Comparison of ENCODE assay signal across 8 cellular contexts in genomic region chr5:64229163-64229774, GRCh38.
DNase-seq lines count a peak whose midpoint lies in the region; ATAC-seq and TF ChIP-seq lines count a peak whose summit lies in the region.

No MANE protein-coding gene starts in this region.

- no peaks in the 10 kb centered on the region for H3K9me2 ChIP-seq in PC-3 (replicated peaks; ENCODE audit: low read length)

- H3K4me2 ChIP-seq in PC-3 (ENCODE audit: low read length): no peak overlapping the region

- POLR2A ChIA-PET in PC-3 (lab: Charles Lee; ENCODE audit: unreplicated experiment): no interaction called here

- H3K27ac ChIP-seq in PC-3 (ENCODE audit: low read length): no peak overlapping the region

- no peaks in the 10 kb centered on the region for H3K79me2 ChIP-seq in PC-3 (ENCODE audit: low read length)

- peak; percentile 55 for DNase-seq in AG20443 (ENCODE audit: low spot score)
- peak; percentile 76 for DNase-seq in PC-3
- peak; percentile 6 for DNase-seq in fibroblast of gingiva (ENCODE audit: low read depth)
- peak; percentile 54 for DNase-seq in renal cortical epithelial cell (ENCODE audit: low read depth)
- DNase-seq in activated T-cell treated with anti-CD3 and anti-CD28 coated beads, Interleukin-2, amount 50 U/mL, for 48 hours: no peak
- DNase-seq in MG63: no peak

- H3K4me1 ChIP-seq in PC-3 (ENCODE audit: insufficient read depth, low read length): no peaks in the 10 kb centered on the region

- peak; percentile 88 for TF ChIP-seq CTCF in PC-3 (conservative IDR thresholded peaks at IDR 0.05; ENCODE audit: low read depth, low read length)

- H3K4me3 ChIP-seq in PC-3 (ENCODE audit: low read length) (no peak overlapping the region), MG63 (no peak overlapping the region)

- H3K9ac ChIP-seq in PC-3 (ENCODE audit: low read length): no peak overlapping the region

- BruUV-seq in PC-3 (replicated peaks; lab: Mats Ljungman, UMichigan): no TSS peak

- no peaks in the 10 kb centered on the region for H3K27me3 ChIP-seq in PC-3 (ENCODE audit: low read length)
- H3K27me3 ChIP-seq in MG63: no peaks in the 10 kb centered on the region

- H2AFZ ChIP-seq in PC-3 (ENCODE audit: low read length): no peak overlapping the region

- H3F3A ChIP-seq in PC-3 (ENCODE audit: low read length, unreplicated experiment): no peaks in the 10 kb centered on the region

- H3K36me3 ChIP-seq in PC-3 (ENCODE audit: low read depth, low read length) (no peaks in the 10 kb centered on the region), MG63 (no peaks in the 10 kb centered on the region)

- CTCF ChIA-PET in PC-3 (lab: Charles Lee): interaction anchor here (0.6 to 2.0 kb wide), 6 partner anchors 71 to 383 kb away, joined by 3 to 16 read pairs (median 4); partner anchors contain the start of gene RGS7BP

- ATAC-seq in GM18517 (IDR thresholded peaks at IDR 0.05; ENCODE audit: unreplicated experiment): peak; percentile 70
- peak; percentile 65 for ATAC-seq in HG03439 (IDR thresholded peaks at IDR 0.05; ENCODE audit: unreplicated experiment)
- ATAC-seq in PC-3: peak; percentile 70

- no peaks in the 10 kb centered on the region for H4K20me1 ChIP-seq in PC-3 (ENCODE audit: low read length)

- H3K9me3 ChIP-seq in PC-3 (ENCODE audit: low read length) (no peaks in the 10 kb centered on the region), MG63 (no peaks in the 10 kb centered on the region)

- intact Hi-C loops in PC-3 (cut with micrococcal nuclease): loop anchor here (1.0 to 5.0 kb wide), 4 partner anchors 118 to 555 kb away; partner anchors contain the start of gene RGS7BP

Comparison
In these comparisons a context has a peak if more than half of its experiments do, and no peak if none do; other contexts are left out.
1. DNase-seq: peak in AG20443 (single experiment), PC-3 (single experiment), fibroblast of gingiva (single experiment) and renal cortical epithelial cell (single experiment); none in activated T-cell treated with anti-CD3 and anti-CD28 coated beads, Interleukin-2, amount 50 U/mL, for 48 hours (0 of 2) and MG63 (single experiment).
2. Peak in every context shown above with its lines, with median percentiles within 50 percentile points of each other: ATAC-seq.